ENCODE assay signal across 19 cellular contexts in genomic region chr11:34926831-34927132, GRCh38. TPM values are rescaled to one million over a fixed set of nuclear protein-coding genes. Genes with fewer than 3 reads are reported as not detected.
A peak's percentile ranks its signal among the peaks of the same experiment; 100 is the strongest.
DNase-seq lines count a peak whose midpoint lies in the region; ATAC-seq, FAIRE-seq and TF ChIP-seq lines count a peak whose summit lies in the region.
"Had no signal": no experiment of that assay in that cellular context is flagged by ENCODE, and none has a peak within 500 bp of the region (broad histone marks: within the 10 kb centered on the region; RNA-seq: fewer than 3 reads in every experiment).

No MANE protein-coding gene starts in this region.

- ATAC-seq in A549 (no peak), HG02870 (IDR thresholded peaks at IDR 0.05; ENCODE audit: unreplicated experiment) (no peak)
- ATAC-seq: stimulated activated naive CD8-positive, alpha-beta T cell treated with anti-CD3 and anti-CD28 coated beads, Interleukin-15, amount 100 ng/mL, for 72 hours had no signal

- H3K4me2 ChIP-seq in A549, result peak overlapping the region; percentile 49

- H3K4me1 ChIP-seq in A549, result peaks cover 52% of the 10 kb centered on the region

- H3K4me3 ChIP-seq in A549, result no peak overlapping the region
- no peak overlapping the region for H3K4me3 ChIP-seq in fibroblast of the aortic adventitia (ENCODE audit: low read depth, low read length)
- no peak overlapping the region for H3K4me3 ChIP-seq in WERI-Rb-1 (ENCODE audit: low read depth, low read length)
- H3K4me3 ChIP-seq: gastroesophageal sphincter, lung, tibial nerve had no signal

- no peak overlapping the region; a peak in 1 of 6 replicates for H3K27ac ChIP-seq in A549
- no peak overlapping the region for H3K27ac ChIP-seq in WERI-Rb-1
- H3K27ac ChIP-seq: epithelial cell of prostate, gastroesophageal sphincter, neutrophil, tibial nerve had no signal

- H3K9me3 ChIP-seq in A549 (no peaks in the 10 kb centered on the region), WERI-Rb-1 (ENCODE audit: severe bottlenecking) (no peaks in the 10 kb centered on the region)
- H3K9me3 ChIP-seq: BE2C, gastroesophageal sphincter, neutrophil, tibial nerve had no signal

- no peak for TF ChIP-seq POLR2A in A549 (IDR thresholded peaks at IDR 0.05; ENCODE audit: low read length)

- no peak for TF ChIP-seq EP300 in A549 (IDR thresholded peaks at IDR 0.05)

- TF ChIP-seq CTCF in A549 (IDR thresholded peaks at IDR 0.05), result no peak
- TF ChIP-seq CTCF in fibroblast of the aortic adventitia (IDR thresholded peaks at IDR 0.05; ENCODE audit: insufficient read depth, low read length), result no peak
- TF ChIP-seq CTCF in WERI-Rb-1 (IDR thresholded peaks at IDR 0.05; ENCODE audit: low read depth, low read length), result no peak

- POLR2A ChIA-PET in A549 (lab: Yijun Ruan, JAX), result interaction anchor here (1.7 kb wide), 1 partner anchor 465 kb away, joined by 6 read pairs; no protein-coding TSS in a partner anchor

- FAIRE-seq in A549 (lab: Jason Lieb, UNC), result no peak
- FAIRE-seq: keratinocyte had no signal

- CTCF ChIA-PET in A549 (lab: Yijun Ruan, JAX), result interaction anchor here (0.6 to 6.7 kb wide), 34 partner anchors 9 to 1113 kb away, joined by 3 to 117 read pairs (median 4); partner anchors contain the start of genes APIP, ELF5, PDHX and SLC1A2

- no peaks in the 10 kb centered on the region; the same call in 1 of the 2 replicates for H3K36me3 ChIP-seq in WERI-Rb-1
- H3K36me3 ChIP-seq: BE2C, neutrophil, tibial nerve had no signal

- DNase-seq in A549 (ENCODE audit: low read depth in 1 of 2, low spot score in 1 of 2) (no peak), HS-5 (ENCODE audit: low read depth) (peak; percentile 56), amniotic epithelial cell (ENCODE audit: low read depth) (peak; percentile 29), fibroblast of the aortic adventitia (ENCODE audit: low read depth) (peak; percentile 60), WERI-Rb-1 (no peak), HuH-7 (ENCODE audit: low spot score) (no peak)
- no peak for DNase-seq in activated effector memory CD4-positive, alpha-beta T cell treated with Interleukin-2 at 50 U/mL for 16 hours
- DNase-seq: 8988T, DND-41, H7 had no signal

- TF ChIP-seq RAD21 in A549 (conservative IDR thresholded peaks at IDR 0.05 in 1 of 2, IDR thresholded peaks at IDR 0.05 in 1 of 2), result no peak

- H3K27me3 ChIP-seq in WERI-Rb-1 (ENCODE audit: insufficient read depth, low read depth, severe bottlenecking), result no peaks in the 10 kb centered on the region
- H3K27me3 ChIP-seq: BE2C, gastroesophageal sphincter, neutrophil, tibial nerve had no signal

TF ChIP-seq in A549, 52 proteins besides CTCF, POLR2A, EP300 and RAD21:
- TF ChIP-seq ZSCAN20 (CRISPR knock-in tag; IDR thresholded peaks at IDR 0.05) (no peak), MAFK (IDR thresholded peaks at IDR 0.05; ENCODE audit: partially characterized antibody) (peak; percentile 2)

RNA-seq across cellular contexts. Expression of gene PDHX, which starts 10.4 kb away (rescaled TPM):
- polyA plus RNA-seq in A549 (2011; rRNA removed) (51.4 and 87.4 TPM in 2 replicates), A549 (2017; fragmentation: RNase III; extraction: RNeasy Plus Mini Kit Qiagen cat#74134 plus additional on column Dnase treatment) (45.8 to 46.5 TPM (median 46.1 TPM) in 3 replicates)
- 20.3 and 22.1 TPM in 2 replicates for polyA plus RNA-seq in A549 (2012; cell fraction: cytosol; rRNA removed)
- polyA plus RNA-seq in A549 (2012; cell fraction: nucleus; rRNA removed), result 10.4 and 14.6 TPM in 2 replicates
- 31.0 and 39.8 TPM in 2 replicates for polyA minus RNA-seq in A549 (2011; rRNA and poly(A)+ RNA removed)
- total RNA-seq in fibroblast of the aortic adventitia (ENCODE audit: low replicate concordance), result 36.6 and 41.8 TPM in 2 replicates

RNA-seq across cellular contexts. Expression of gene APIP, which starts 10.6 kb away (rescaled TPM):
- polyA plus RNA-seq in A549 (2011; rRNA removed), result 35.1 and 55.6 TPM in 2 replicates
- 14.2 and 19.1 TPM in 2 replicates for polyA plus RNA-seq in A549 (2012; cell fraction: cytosol; rRNA removed)
- 5.3 and 9.0 TPM in 2 replicates for polyA plus RNA-seq in A549 (2012; cell fraction: nucleus; rRNA removed)
- polyA plus RNA-seq in A549 (2017; fragmentation: RNase III; extraction: RNeasy Plus Mini Kit Qiagen cat#74134 plus additional on column Dnase treatment), result 36.1 to 42.4 TPM (median 38.6 TPM) in 3 replicates
- 5.2 and 6.3 TPM in 2 replicates for polyA minus RNA-seq in A549 (2011; rRNA and poly(A)+ RNA removed)
- 24.9 and 32.4 TPM in 2 replicates for total RNA-seq in fibroblast of the aortic adventitia (ENCODE audit: low replicate concordance)

Comparison
In these comparisons a context has a peak if more than half of its experiments do, and no peak if none do; other contexts are left out.
1. DNase-seq: peak in HS-5 (single experiment), amniotic epithelial cell (single experiment) and fibroblast of the aortic adventitia (single experiment); none in A549 (0 of 2), WERI-Rb-1 (single experiment), HuH-7 (single experiment) and activated effector memory CD4-positive, alpha-beta T cell treated with Interleukin-2 at 50 U/mL for 16 hours (single experiment).